ENCODE assay signal across 1 cellular context in the genomic region with DNA sequence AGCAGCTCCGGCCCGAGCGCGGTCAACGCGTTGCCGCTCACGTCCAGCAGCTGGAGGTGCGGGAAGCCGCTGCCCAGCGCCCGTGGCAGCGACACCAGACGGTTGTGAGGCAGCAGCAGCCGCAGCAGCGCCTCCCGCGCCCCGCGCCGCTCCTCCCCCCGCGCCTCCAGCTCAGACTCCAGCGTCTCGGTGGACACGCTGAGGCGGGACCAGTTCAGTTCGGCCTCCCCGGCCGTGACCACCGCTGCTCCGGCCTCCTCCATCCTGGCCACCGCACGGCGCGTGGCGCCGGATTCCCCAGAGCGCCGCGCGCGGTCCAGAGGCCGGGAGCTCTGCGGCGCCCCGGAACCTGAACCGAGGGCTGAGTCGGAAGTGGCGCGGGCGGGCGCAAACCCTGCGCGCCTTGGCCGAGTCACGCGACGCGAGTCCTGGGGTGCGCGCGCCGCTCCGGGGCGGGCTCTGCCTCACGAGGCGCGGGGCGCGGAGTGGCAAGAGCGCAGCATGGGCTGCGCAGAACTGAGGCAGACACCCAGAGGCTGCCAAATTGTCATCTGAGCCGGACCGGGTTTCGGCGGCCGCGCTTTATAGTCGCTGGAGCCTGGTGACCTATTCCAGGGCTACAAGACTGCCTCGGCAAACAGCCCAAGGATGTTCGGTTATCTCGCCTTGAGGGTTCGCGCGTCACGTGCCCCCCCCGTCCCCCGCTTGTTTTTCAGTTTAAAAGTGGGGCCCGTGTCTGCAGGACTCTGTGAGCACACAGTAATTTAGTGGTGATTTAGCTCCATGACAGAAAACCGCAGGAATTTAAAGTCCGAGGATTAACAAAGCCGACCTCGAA.
A peak's percentile ranks its signal among the peaks of the same experiment; 100 is the strongest.
TF ChIP-seq lines count a peak whose summit lies in the region.

A gene (minus strand): TSS at position 374 of the 838 bp plus-strand sequence. CDS start 111 bp downstream, at position 263.

TF ChIP-seq in HepG2, 621 proteins besides CTCF, POLR2A, EP300 and RAD21 (continued from another document and continues in another):
- TF ChIP-seq, protein P1, sequence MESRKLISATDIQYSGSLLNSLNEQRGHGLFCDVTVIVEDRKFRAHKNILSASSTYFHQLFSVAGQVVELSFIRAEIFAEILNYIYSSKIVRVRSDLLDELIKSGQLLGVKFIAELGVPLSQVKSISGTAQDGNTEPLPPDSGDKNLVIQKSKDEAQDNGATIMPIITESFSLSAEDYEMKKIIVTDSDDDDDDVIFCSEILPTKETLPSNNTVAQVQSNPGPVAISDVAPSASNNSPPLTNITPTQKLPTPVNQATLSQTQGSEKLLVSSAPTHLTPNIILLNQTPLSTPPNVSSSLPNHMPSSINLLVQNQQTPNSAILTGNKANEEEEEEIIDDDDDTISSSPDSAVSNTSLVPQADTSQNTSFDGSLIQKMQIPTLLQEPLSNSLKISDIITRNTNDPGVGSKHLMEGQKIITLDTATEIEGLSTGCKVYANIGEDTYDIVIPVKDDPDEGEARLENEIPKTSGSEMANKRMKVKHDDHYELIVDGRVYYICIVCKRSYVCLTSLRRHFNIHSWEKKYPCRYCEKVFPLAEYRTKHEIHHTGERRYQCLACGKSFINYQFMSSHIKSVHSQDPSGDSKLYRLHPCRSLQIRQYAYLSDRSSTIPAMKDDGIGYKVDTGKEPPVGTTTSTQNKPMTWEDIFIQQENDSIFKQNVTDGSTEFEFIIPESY (CRISPR knock-in tag; IDR thresholded peaks at IDR 0.05) = 0 out of 2 replicates have a peak, but pooled peaks have one; percentile 9
- no peak for TF ChIP-seq GPN1 (CRISPR knock-in tag; IDR thresholded peaks at IDR 0.05; ENCODE audit: borderline replicate concordance)
- TF ChIP-seq ZNF44 (CRISPR knock-in tag; IDR thresholded peaks at IDR 0.05) = no peak
- TF ChIP-seq ERF (CRISPR knock-in tag; IDR thresholded peaks at IDR 0.05) = 0 out of 2 replicates have a peak, but pooled peaks have one; percentile 29
- TF ChIP-seq ZIK1 (CRISPR knock-in tag; IDR thresholded peaks at IDR 0.05; ENCODE audit: borderline replicate concordance, low read depth) = peak; percentile 86; the same call in 1 of the 2 replicates
- TF ChIP-seq, protein P2, sequence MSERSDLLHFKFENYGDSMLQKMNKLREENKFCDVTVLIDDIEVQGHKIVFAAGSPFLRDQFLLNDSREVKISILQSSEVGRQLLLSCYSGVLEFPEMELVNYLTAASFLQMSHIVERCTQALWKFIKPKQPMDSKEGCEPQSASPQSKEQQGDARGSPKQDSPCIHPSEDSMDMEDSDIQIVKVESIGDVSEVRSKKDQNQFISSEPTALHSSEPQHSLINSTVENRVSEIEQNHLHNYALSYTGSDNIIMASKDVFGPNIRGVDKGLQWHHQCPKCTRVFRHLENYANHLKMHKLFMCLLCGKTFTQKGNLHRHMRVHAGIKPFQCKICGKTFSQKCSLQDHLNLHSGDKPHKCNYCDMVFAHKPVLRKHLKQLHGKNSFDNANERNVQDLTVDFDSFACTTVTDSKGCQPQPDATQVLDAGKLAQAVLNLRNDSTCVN (CRISPR knock-in tag; IDR thresholded peaks at IDR 0.05; ENCODE audit: borderline replicate concordance) = peak; percentile 69; the same call in 1 of the 2 replicates
- TF ChIP-seq, protein P3, sequence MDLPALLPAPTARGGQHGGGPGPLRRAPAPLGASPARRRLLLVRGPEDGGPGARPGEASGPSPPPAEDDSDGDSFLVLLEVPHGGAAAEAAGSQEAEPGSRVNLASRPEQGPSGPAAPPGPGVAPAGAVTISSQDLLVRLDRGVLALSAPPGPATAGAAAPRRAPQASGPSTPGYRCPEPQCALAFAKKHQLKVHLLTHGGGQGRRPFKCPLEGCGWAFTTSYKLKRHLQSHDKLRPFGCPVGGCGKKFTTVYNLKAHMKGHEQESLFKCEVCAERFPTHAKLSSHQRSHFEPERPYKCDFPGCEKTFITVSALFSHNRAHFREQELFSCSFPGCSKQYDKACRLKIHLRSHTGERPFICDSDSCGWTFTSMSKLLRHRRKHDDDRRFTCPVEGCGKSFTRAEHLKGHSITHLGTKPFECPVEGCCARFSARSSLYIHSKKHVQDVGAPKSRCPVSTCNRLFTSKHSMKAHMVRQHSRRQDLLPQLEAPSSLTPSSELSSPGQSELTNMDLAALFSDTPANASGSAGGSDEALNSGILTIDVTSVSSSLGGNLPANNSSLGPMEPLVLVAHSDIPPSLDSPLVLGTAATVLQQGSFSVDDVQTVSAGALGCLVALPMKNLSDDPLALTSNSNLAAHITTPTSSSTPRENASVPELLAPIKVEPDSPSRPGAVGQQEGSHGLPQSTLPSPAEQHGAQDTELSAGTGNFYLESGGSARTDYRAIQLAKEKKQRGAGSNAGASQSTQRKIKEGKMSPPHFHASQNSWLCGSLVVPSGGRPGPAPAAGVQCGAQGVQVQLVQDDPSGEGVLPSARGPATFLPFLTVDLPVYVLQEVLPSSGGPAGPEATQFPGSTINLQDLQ (CRISPR knock-in tag; IDR thresholded peaks at IDR 0.05) = no peak; the same call in 1 of the 2 replicates
- TF ChIP-seq MXI1 (IDR thresholded peaks at IDR 0.05; ENCODE audit: borderline replicate concordance, low read depth, low read length) = peak; percentile 64; the same call in 2 of the 3 replicates
- TF ChIP-seq SALL2 (CRISPR knock-in tag; IDR thresholded peaks at IDR 0.05) = peak; percentile 92; the same call in 1 of the 2 replicates
- TF ChIP-seq, protein P4, sequence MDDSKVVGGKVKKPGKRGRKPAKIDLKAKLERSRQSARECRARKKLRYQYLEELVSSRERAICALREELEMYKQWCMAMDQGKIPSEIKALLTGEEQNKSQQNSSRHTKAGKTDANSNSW (CRISPR knock-in tag; IDR thresholded peaks at IDR 0.05; ENCODE audit: borderline replicate concordance) = 0 out of 2 replicates have a peak, but pooled peaks have one; percentile 81
- no peak for TF ChIP-seq NR3C1 (CRISPR knock-in tag; IDR thresholded peaks at IDR 0.05)
- no peak for TF ChIP-seq SP140L (CRISPR knock-in tag; IDR thresholded peaks at IDR 0.05; ENCODE audit: borderline replicate concordance)
- 0 out of 2 replicates have a peak, but pooled peaks have one; percentile 28 for TF ChIP-seq RFXANK (CRISPR knock-in tag; IDR thresholded peaks at IDR 0.05)
- TF ChIP-seq, protein P5, sequence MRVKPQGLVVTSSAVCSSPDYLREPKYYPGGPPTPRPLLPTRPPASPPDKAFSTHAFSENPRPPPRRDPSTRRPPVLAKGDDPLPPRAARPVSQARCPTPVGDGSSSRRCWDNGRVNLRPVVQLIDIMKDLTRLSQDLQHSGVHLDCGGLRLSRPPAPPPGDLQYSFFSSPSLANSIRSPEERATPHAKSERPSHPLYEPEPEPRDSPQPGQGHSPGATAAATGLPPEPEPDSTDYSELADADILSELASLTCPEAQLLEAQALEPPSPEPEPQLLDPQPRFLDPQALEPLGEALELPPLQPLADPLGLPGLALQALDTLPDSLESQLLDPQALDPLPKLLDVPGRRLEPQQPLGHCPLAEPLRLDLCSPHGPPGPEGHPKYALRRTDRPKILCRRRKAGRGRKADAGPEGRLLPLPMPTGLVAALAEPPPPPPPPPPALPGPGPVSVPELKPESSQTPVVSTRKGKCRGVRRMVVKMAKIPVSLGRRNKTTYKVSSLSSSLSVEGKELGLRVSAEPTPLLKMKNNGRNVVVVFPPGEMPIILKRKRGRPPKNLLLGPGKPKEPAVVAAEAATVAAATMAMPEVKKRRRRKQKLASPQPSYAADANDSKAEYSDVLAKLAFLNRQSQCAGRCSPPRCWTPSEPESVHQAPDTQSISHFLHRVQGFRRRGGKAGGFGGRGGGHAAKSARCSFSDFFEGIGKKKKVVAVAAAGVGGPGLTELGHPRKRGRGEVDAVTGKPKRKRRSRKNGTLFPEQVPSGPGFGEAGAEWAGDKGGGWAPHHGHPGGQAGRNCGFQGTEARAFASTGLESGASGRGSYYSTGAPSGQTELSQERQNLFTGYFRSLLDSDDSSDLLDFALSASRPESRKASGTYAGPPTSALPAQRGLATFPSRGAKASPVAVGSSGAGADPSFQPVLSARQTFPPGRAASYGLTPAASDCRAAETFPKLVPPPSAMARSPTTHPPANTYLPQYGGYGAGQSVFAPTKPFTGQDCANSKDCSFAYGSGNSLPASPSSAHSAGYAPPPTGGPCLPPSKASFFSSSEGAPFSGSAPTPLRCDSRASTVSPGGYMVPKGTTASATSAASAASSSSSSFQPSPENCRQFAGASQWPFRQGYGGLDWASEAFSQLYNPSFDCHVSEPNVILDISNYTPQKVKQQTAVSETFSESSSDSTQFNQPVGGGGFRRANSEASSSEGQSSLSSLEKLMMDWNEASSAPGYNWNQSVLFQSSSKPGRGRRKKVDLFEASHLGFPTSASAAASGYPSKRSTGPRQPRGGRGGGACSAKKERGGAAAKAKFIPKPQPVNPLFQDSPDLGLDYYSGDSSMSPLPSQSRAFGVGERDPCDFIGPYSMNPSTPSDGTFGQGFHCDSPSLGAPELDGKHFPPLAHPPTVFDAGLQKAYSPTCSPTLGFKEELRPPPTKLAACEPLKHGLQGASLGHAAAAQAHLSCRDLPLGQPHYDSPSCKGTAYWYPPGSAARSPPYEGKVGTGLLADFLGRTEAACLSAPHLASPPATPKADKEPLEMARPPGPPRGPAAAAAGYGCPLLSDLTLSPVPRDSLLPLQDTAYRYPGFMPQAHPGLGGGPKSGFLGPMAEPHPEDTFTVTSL (CRISPR knock-in tag; IDR thresholded peaks at IDR 0.05; ENCODE audit: borderline replicate concordance) = no peak
- TF ChIP-seq, protein P6, sequence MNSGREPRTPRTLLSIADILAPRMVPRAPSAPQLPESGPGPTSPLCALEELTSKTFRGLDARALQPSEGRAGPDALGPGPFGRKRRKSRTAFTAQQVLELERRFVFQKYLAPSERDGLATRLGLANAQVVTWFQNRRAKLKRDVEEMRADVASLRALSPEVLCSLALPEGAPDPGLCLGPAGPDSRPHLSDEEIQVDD (CRISPR knock-in tag; IDR thresholded peaks at IDR 0.05; ENCODE audit: borderline replicate concordance) = no peak; the same call in 1 of the 2 replicates
- 0 out of 2 replicates have a peak, but pooled peaks have one; percentile 39 for TF ChIP-seq KDM2A (CRISPR knock-in tag; IDR thresholded peaks at IDR 0.05; ENCODE audit: borderline replicate concordance, low read depth)
- TF ChIP-seq REPIN1 (CRISPR knock-in tag; IDR thresholded peaks at IDR 0.05; ENCODE audit: borderline replicate concordance, low read depth) = peak; percentile 82; the same call in 1 of the 2 replicates
- TF ChIP-seq HOXD1 (CRISPR knock-in tag; IDR thresholded peaks at IDR 0.05) = peak; percentile 83; the same call in 1 of the 2 replicates
- TF ChIP-seq NFRKB (IDR thresholded peaks at IDR 0.05) = no peak
- TF ChIP-seq ZMYM4 (CRISPR knock-in tag; IDR thresholded peaks at IDR 0.05) = peak; percentile 94
- no peak for TF ChIP-seq TEAD3 (CRISPR knock-in tag; optimal IDR thresholded peaks at IDR 0.05; ENCODE audit: borderline replicate concordance)
- peak; percentile 87 for TF ChIP-seq HOXA9 (CRISPR knock-in tag; IDR thresholded peaks at IDR 0.05; ENCODE audit: borderline replicate concordance)
- TF ChIP-seq SIN3A (IDR thresholded peaks at IDR 0.05; ENCODE audit: borderline replicate concordance, low read depth, low read length) = peak; percentile 31; the same call in 1 of the 2 replicates
- TF ChIP-seq RXRB (CRISPR knock-in tag; IDR thresholded peaks at IDR 0.05; ENCODE audit: borderline replicate concordance) = no peak; the same call in 1 of the 2 replicates
- no peak for TF ChIP-seq ELF4 (CRISPR knock-in tag; IDR thresholded peaks at IDR 0.05; ENCODE audit: borderline replicate concordance)
- TF ChIP-seq, protein P7, sequence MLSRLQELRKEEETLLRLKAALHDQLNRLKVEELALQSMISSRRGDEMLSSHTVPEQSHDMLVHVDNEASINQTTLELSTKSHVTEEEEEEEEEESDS (CRISPR knock-in tag; IDR thresholded peaks at IDR 0.05; ENCODE audit: borderline replicate concordance) = no peak; the same call in 1 of the 2 replicates
- no peak; the same call in 1 of the 2 replicates for TF ChIP-seq ZC3H4 (CRISPR knock-in tag; IDR thresholded peaks at IDR 0.05; ENCODE audit: borderline replicate concordance)
- TF ChIP-seq ZSCAN30 (CRISPR knock-in tag; IDR thresholded peaks at IDR 0.05) = peak; percentile 93; the same call in 1 of the 2 replicates
- TF ChIP-seq, protein P8, sequence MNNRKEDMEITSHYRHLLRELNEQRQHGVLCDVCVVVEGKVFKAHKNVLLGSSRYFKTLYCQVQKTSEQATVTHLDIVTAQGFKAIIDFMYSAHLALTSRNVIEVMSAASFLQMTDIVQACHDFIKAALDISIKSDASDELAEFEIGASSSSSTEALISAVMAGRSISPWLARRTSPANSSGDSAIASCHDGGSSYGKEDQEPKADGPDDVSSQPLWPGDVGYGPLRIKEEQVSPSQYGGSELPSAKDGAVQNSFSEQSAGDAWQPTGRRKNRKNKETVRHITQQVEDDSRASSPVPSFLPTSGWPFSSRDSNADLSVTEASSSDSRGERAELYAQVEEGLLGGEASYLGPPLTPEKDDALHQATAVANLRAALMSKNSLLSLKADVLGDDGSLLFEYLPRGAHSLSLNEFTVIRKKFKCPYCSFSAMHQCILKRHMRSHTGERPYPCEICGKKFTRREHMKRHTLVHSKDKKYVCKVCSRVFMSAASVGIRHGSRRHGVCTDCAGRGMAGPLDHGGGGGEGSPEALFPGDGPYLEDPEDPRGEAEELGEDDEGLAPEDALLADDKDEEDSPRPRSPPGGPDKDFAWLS (CRISPR knock-in tag; IDR thresholded peaks at IDR 0.05; ENCODE audit: borderline replicate concordance) = no peak; the same call in 1 of the 2 replicates
- peak; percentile 41; the same call in 1 of the 2 replicates for TF ChIP-seq ZKSCAN8 (CRISPR knock-in tag; IDR thresholded peaks at IDR 0.05; ENCODE audit: borderline replicate concordance)
- no peak for TF ChIP-seq FOXO1 (CRISPR knock-in tag; IDR thresholded peaks at IDR 0.05)
- TF ChIP-seq ZNF431 (CRISPR knock-in tag; IDR thresholded peaks at IDR 0.05; ENCODE audit: borderline replicate concordance, low read depth) = peak; percentile 60; the same call in 1 of the 2 replicates
- TF ChIP-seq IRX3 (CRISPR knock-in tag; IDR thresholded peaks at IDR 0.05; ENCODE audit: borderline replicate concordance, low read depth) = no peak; the same call in 1 of the 2 replicates
- no peak; the same call in 1 of the 2 replicates for TF ChIP-seq ADNP (CRISPR knock-in tag; IDR thresholded peaks at IDR 0.05)
- peak; percentile 95; the same call in 1 of the 2 replicates for TF ChIP-seq NCOA1 (CRISPR knock-in tag; IDR thresholded peaks at IDR 0.05)
- no peak for TF ChIP-seq PCBP1 (IDR thresholded peaks at IDR 0.05; ENCODE audit: borderline replicate concordance, low read depth, low read length)
- no peak for TF ChIP-seq TCF7L2 (IDR thresholded peaks at IDR 0.05; ENCODE audit: low read depth, low read length)
- TF ChIP-seq, protein P9, sequence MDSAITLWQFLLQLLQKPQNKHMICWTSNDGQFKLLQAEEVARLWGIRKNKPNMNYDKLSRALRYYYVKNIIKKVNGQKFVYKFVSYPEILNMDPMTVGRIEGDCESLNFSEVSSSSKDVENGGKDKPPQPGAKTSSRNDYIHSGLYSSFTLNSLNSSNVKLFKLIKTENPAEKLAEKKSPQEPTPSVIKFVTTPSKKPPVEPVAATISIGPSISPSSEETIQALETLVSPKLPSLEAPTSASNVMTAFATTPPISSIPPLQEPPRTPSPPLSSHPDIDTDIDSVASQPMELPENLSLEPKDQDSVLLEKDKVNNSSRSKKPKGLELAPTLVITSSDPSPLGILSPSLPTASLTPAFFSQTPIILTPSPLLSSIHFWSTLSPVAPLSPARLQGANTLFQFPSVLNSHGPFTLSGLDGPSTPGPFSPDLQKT (CRISPR knock-in tag; IDR thresholded peaks at IDR 0.05; ENCODE audit: borderline replicate concordance) = 0 out of 2 replicates have a peak, but pooled peaks have one; percentile 30
- no peak for TF ChIP-seq ZNF296 (CRISPR knock-in tag; conservative IDR thresholded peaks at IDR 0.05)
- peak; percentile 48; the same call in 1 of the 2 replicates for TF ChIP-seq SP4 (CRISPR knock-in tag; IDR thresholded peaks at IDR 0.05)
- TF ChIP-seq ZNF546 (CRISPR knock-in tag; conservative IDR thresholded peaks at IDR 0.05) = no peak
- peak; percentile 90 for TF ChIP-seq EEA1 (CRISPR knock-in tag; IDR thresholded peaks at IDR 0.05; ENCODE audit: borderline replicate concordance)
